In genomic region chr12:50711018-50711527, GRCh38 we compare ENCODE assay signal across 27 cellular contexts.
"Had no signal": no experiment of that assay in that cellular context is flagged by ENCODE, and none has a peak within 500 bp of the region (broad histone marks: within the 10 kb centered on the region; RNA-seq: fewer than 3 reads in every experiment).

No MANE protein-coding gene starts in this region.

- DNase-seq: hypothalamus; immature natural killer cell; kidney; lower lobe of right lung; mammary epithelial cell; mesendoderm; midbrain; mucosa of descending colon; naive thymus-derived CD4-positive, alpha-beta T cell; ovary; stimulated activated CD4-positive, alpha-beta T cell treated with anti-CD3 and anti-CD28 coated beads, Interleukin-12 subunit alpha, Interleukin-12 subunit beta, amount 100 ng/mL, for 4 hours; stimulated activated CD4-positive, alpha-beta T cell treated with anti-CD3 and anti-CD28 coated beads, Interleukin-15, amount 100 ng/mL, for 24 hours; stimulated activated CD4-positive, alpha-beta T cell treated with anti-CD3 and anti-CD28 coated beads, Interleukin-2, amount 100 ng/mL, for 24 hours; stimulated activated CD4-positive, alpha-beta T cell treated with anti-CD3 and anti-CD28 coated beads, Interleukin-4, amount 100 ng/mL, for 1 hour; stimulated activated naive B cell treated with anti-CD40 and anti-IgM and Interleukin-4, amounts not matched to agents 10 μg/mL and 1 μg/mL and 100 μg/mL, for 72 hours; stimulated activated naive CD8-positive, alpha-beta T cell treated with anti-CD3 and anti-CD28 coated beads, Interleukin-15, Interleukin-2, amounts not matched to agents 100 U/mL and 50 U/mL, for 24 hours; stomach; testis; thyroid gland; transverse colon; upper lobe of left lung had no signal

- FAIRE-seq: islet of Langerhans, kidney had no signal

- ATAC-seq: lower lobe of right lung; mucosa of descending colon; naive thymus-derived CD4-positive, alpha-beta T cell; natural killer cell treated with Interleukin-12 subunit alpha and Interleukin-12 subunit beta and Interleukin-15 and Interleukin-18, amount 100 ng/mL, for 72 hours; sciatic nerve; stimulated activated naive B cell treated with anti-CD40 and anti-IgM and Interleukin-4, amounts not matched to agents 10 μg/mL and 1 μg/mL and 100 μg/mL, for 72 hours; stimulated activated naive CD8-positive, alpha-beta T cell treated with anti-CD3 and anti-CD28 coated beads, Interleukin-15, Interleukin-2, amounts not matched to agents 100 U/mL and 50 U/mL, for 24 hours had no signal

- H3K4me1 ChIP-seq: lower lobe of right lung, right atrium auricular region, testis, thyroid gland, transverse colon, upper lobe of left lung, vagina had no signal

- H3K36me3 ChIP-seq: ovary had no signal

- H3K27me3 ChIP-seq: ovary, right atrium auricular region, stomach, testis, thyroid gland, transverse colon, upper lobe of left lung, vagina had no signal

- H3K27ac ChIP-seq: lower lobe of right lung, ovary, right atrium auricular region, skin epidermis, stomach, testis, thyroid gland, transverse colon, upper lobe of left lung, vagina had no signal

- H3K4me3 ChIP-seq: lower lobe of right lung, mucosa of descending colon, ovary, right atrium auricular region, skin epidermis, stomach, testis, thyroid gland, transverse colon, upper lobe of left lung, vagina had no signal

- H3K9me3 ChIP-seq: lower lobe of right lung, mucosa of descending colon, ovary, right atrium auricular region, stomach, testis, thyroid gland, transverse colon, upper lobe of left lung, vagina had no signal
